8 cellular contexts compared by ENCODE assay signal in the genomic region with DNA sequence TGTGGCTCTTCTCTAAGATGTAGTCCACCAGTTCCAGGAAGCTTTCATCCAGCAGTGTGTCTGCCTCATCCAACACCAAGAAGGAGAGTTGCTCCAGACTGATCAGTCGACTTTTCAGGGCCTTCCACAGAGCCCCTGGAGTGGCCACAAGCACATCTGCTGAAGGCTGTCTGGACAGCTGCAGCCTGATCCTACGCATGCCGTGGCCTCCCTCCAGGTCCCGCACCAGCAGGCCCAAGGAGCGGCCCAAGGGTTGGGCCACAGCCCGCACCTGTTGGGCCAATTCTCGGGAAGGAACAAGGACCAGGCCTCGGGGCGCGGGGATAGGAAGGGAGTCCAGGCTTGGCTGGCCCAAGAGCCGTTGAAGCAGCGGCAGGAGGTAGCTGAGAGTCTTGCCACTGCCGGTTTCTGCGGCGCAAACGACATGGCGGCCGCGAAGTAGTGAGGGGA. TPM values are rescaled to one million over a fixed set of nuclear protein-coding genes. Genes with fewer than 3 reads are reported as not detected.
A peak's percentile ranks its signal among the peaks of the same experiment; 100 is the strongest.
DNase-seq lines count a peak whose midpoint lies in the region; ATAC-seq, FAIRE-seq and TF ChIP-seq lines count a peak whose summit lies in the region.

No MANE protein-coding gene starts in this region.

- peak overlapping the region; percentile 86 for H3K4me3 Mint-ChIP-seq in endodermal cell
- peak overlapping the region; percentile 97 for H3K4me3 Mint-ChIP-seq in neural crest cell

- TF ChIP-seq CTCF in endodermal cell (conservative IDR thresholded peaks at IDR 0.05) = no peak
- no peak for TF ChIP-seq CTCF in neural crest cell (conservative IDR thresholded peaks at IDR 0.05)

- peak overlapping the region; percentile 96 for H3K27ac Mint-ChIP-seq in endodermal cell
- H3K27ac Mint-ChIP-seq in neural crest cell (ENCODE audit: unreplicated experiment) = peak overlapping the region; percentile 67

- H3K4me3 ChIP-seq in NT2/D1 (ENCODE audit: insufficient read length, low read depth) = peak overlapping the region; percentile 98
- peak overlapping the region; percentile 99 for H3K4me3 ChIP-seq in endodermal cell (ENCODE audit: low read length)

- no peaks in the 10 kb centered on the region for H3K9me3 ChIP-seq in NT2/D1 (ENCODE audit: insufficient read depth, low read length)
- no peaks in the 10 kb centered on the region for H3K9me3 ChIP-seq in endodermal cell (ENCODE audit: control insufficient read depth, low read length)

- H3K36me3 Mint-ChIP-seq in endodermal cell (ENCODE audit: low read depth) (peaks cover 20% of the 10 kb centered on the region), neural crest cell (ENCODE audit: low read depth) (peaks cover 2% of the 10 kb centered on the region)

- no peak for FAIRE-seq in urothelium cell line (lab: Jason Lieb, UNC)

- H3K36me3 ChIP-seq in NT2/D1 (ENCODE audit: insufficient read depth, insufficient read length, low read length) (peaks cover 38% of the 10 kb centered on the region), endodermal cell (ENCODE audit: control insufficient read depth, insufficient read depth, low read length) (peaks cover 30% of the 10 kb centered on the region)

- H3K9me3 Mint-ChIP-seq in endodermal cell (no peaks in the 10 kb centered on the region), neural crest cell (no peaks in the 10 kb centered on the region)

- H3K9ac ChIP-seq in NT2/D1 (ENCODE audit: insufficient read length, low read depth) = peak overlapping the region; percentile 100
- peak overlapping the region; percentile 73 for H3K9ac ChIP-seq in endodermal cell (ENCODE audit: extremely low read depth, low read length, poor library complexity, severe bottlenecking)

- H3K4me1 Mint-ChIP-seq in endodermal cell (peaks cover 16% of the 10 kb centered on the region), neural crest cell (peaks cover 12% of the 10 kb centered on the region)

- DNase-seq in NT2/D1 (ENCODE audit: low read depth, low spot score) (no peak), endodermal cell (no peak), neural crest cell (ENCODE audit: low read depth, low spot score) (no peak), urothelium cell line (ENCODE audit: low spot score) (no peak), superior temporal gyrus (ENCODE audit: extremely low spot score) (no peak), NCI-H524 treated with DMSO at 0.1 percent for 48 hours (lab: John Stamatoyannopoulos, UW) (no peak)

- peak; percentile 20 for ATAC-seq in GM21825 (IDR thresholded peaks at IDR 0.05; ENCODE audit: unreplicated experiment)
- no peak for ATAC-seq in GM18517 (IDR thresholded peaks at IDR 0.05; ENCODE audit: unreplicated experiment)

- H3K27me3 Mint-ChIP-seq in endodermal cell (ENCODE audit: insufficient read depth) (no peaks in the 10 kb centered on the region), neural crest cell (ENCODE audit: low read depth) (no peaks in the 10 kb centered on the region)

- WGBS in endodermal cell (ENCODE audit: insufficient coverage in 1 of 2, insufficient read length in 1 of 2), 2 experiments = 21% methylated on average over 19 of the region's 19 CpGs; no CpG with 5 or more reads in 1 of the 2 experiments

- no peak overlapping the region for H3K27ac ChIP-seq in endodermal cell (ENCODE audit: low read depth, low read length)

- H3K4me1 ChIP-seq in NT2/D1 (ENCODE audit: insufficient read depth, insufficient read length) (peaks cover 9% of the 10 kb centered on the region), endodermal cell (ENCODE audit: control insufficient read depth, insufficient read depth, low read length) (peaks cover 8% of the 10 kb centered on the region)

- no peaks in the 10 kb centered on the region for H3K27me3 ChIP-seq in NT2/D1 (ENCODE audit: insufficient read depth, insufficient read length)
- no peaks in the 10 kb centered on the region for H3K27me3 ChIP-seq in endodermal cell (ENCODE audit: control insufficient read depth, insufficient read depth, low read length, poor library complexity, severe bottlenecking)

RNA-seq across cellular contexts. Expression of a gene that starts 0.7 kb away (rescaled TPM):
- total RNA-seq in endodermal cell (10 to 100 TPM; 12.1 to 12.3 TPM), neural crest cell (12.5 and 13.3 TPM in 2 replicates)
- 11.1 TPM for polyA plus RNA-seq in endodermal cell (2013, experiment 1 of 2)
- polyA plus RNA-seq in endodermal cell (2013, experiment 2 of 2) = 10.9 TPM

RNA-seq across cellular contexts. Expression of a gene that starts 0.8 kb away (rescaled TPM):
- total RNA-seq in endodermal cell (10 to 100 TPM; 23.4 to 24.0 TPM), neural crest cell (26.6 and 28.4 TPM in 2 replicates)
- 18.4 TPM for polyA plus RNA-seq in endodermal cell (2013, experiment 1 of 2)
- polyA plus RNA-seq in endodermal cell (2013, experiment 2 of 2) = 15.6 TPM

RNA-seq across cellular contexts. Expression of a gene that starts 6.6 kb away (rescaled TPM):
- not detected for total RNA-seq in endodermal cell
- not detected for polyA plus RNA-seq in endodermal cell (2013, experiment 1 of 2)
- polyA plus RNA-seq in endodermal cell (2013, experiment 2 of 2) = not detected
- total RNA-seq in neural crest cell = not detected in 2 replicates

RNA-seq across cellular contexts. Expression of a gene that starts 23.0 kb away (rescaled TPM):
- total RNA-seq in endodermal cell (under 1 TPM in 1 of 2 donors, not detected in 1; 0.20 TPM), neural crest cell (not detected in 2 replicates)
- polyA plus RNA-seq in endodermal cell (2013, experiment 1 of 2) = not detected
- polyA plus RNA-seq in endodermal cell (2013, experiment 2 of 2) = not detected

RNA-seq across cellular contexts. Expression of a gene that starts 42.0 kb away (rescaled TPM):
- total RNA-seq in endodermal cell (1 to 10 TPM; 2.9 to 3.5 TPM), neural crest cell (not detected in 2 replicates)
- polyA plus RNA-seq in endodermal cell (2013, experiment 1 of 2) = not detected
- not detected for polyA plus RNA-seq in endodermal cell (2013, experiment 2 of 2)
